In genomic region chr15:49154359-49154758, GRCh38 we compare ENCODE assay signal across 8 cellular contexts. TPM values are rescaled to one million over a fixed set of nuclear protein-coding genes. Genes with fewer than 3 reads are reported as not detected.
DNase-seq lines count a peak whose midpoint lies in the region; ATAC-seq and TF ChIP-seq lines count a peak whose summit lies in the region.

No MANE protein-coding gene starts in this region.

- no peak for TF ChIP-seq CTCF in CD8-positive, alpha-beta T cell (IDR thresholded peaks at IDR 0.05)
- TF ChIP-seq CTCF in OCI-LY1 (IDR thresholded peaks at IDR 0.05; ENCODE audit: low read length) = no peak
- TF ChIP-seq CTCF in endodermal cell (conservative IDR thresholded peaks at IDR 0.05) = no peak
- no peak for TF ChIP-seq CTCF in osteoblast (IDR thresholded peaks at IDR 0.05; ENCODE audit: extremely low read depth, low read depth, low read length)

- peaks cover 36% of the 10 kb centered on the region for H3K4me1 ChIP-seq in CD8-positive, alpha-beta T cell (ENCODE audit: insufficient read depth, low read length)
- H3K4me1 ChIP-seq in OCI-LY1 (ENCODE audit: insufficient read depth, low read length, severe bottlenecking) = peaks cover 33% of the 10 kb centered on the region
- no peaks in the 10 kb centered on the region for H3K4me1 ChIP-seq in endodermal cell (ENCODE audit: control insufficient read depth, insufficient read depth, low read length)
- peaks cover 23% of the 10 kb centered on the region for H3K4me1 ChIP-seq in osteoblast (ENCODE audit: insufficient read depth, low read length)

- no peaks in the 10 kb centered on the region for H3K9me2 ChIP-seq in OCI-LY1 (ENCODE audit: low read depth, low read length)

- peaks cover 2% of the 10 kb centered on the region; the same call in 1 of the 2 replicates for H4K20me1 ChIP-seq in OCI-LY1 (ENCODE audit: insufficient read depth, low read length)
- peaks cover 16% of the 10 kb centered on the region for H4K20me1 ChIP-seq in osteoblast (ENCODE audit: insufficient read depth, low read length)

- no peaks in the 10 kb centered on the region for H3K9me3 Mint-ChIP-seq in CD8-positive, alpha-beta T cell
- no peaks in the 10 kb centered on the region for H3K9me3 Mint-ChIP-seq in endodermal cell

- H2AFZ ChIP-seq in OCI-LY1 (ENCODE audit: low read length) (no peak overlapping the region), osteoblast (ENCODE audit: low read length) (no peak overlapping the region)

- peak overlapping the region; percentile 98 for H3K27ac Mint-ChIP-seq in CD8-positive, alpha-beta T cell
- peak overlapping the region; percentile 98 for H3K27ac Mint-ChIP-seq in endodermal cell

- peaks cover 66% of the 10 kb centered on the region for H3K79me2 ChIP-seq in OCI-LY1 (ENCODE audit: insufficient read depth, low read length)
- peaks cover 89% of the 10 kb centered on the region for H3K79me2 ChIP-seq in osteoblast (ENCODE audit: insufficient read depth, low read length)

- intact Hi-C loops in CD8-positive, alpha-beta T cell (cut with DNase I, micrococcal nuclease) = loop anchor here (2.0 to 10.0 kb wide), 4 partner anchors 108 to 1530 kb away; partner anchors contain the start of genes GABPB1 (in 1 of the 2), SECISBP2L (in 1 of the 2), TRPM7 (in 1 of the 2) and USP8 (in 1 of the 2)

- H3K27me3 Mint-ChIP-seq in CD8-positive, alpha-beta T cell (ENCODE audit: low read depth) = no peaks in the 10 kb centered on the region
- no peaks in the 10 kb centered on the region for H3K27me3 Mint-ChIP-seq in endodermal cell (ENCODE audit: insufficient read depth)

- peak overlapping the region; percentile 83 for H3K27ac ChIP-seq in CD8-positive, alpha-beta T cell (ENCODE audit: low read depth, low read length)
- H3K27ac ChIP-seq in OCI-LY1 (ENCODE audit: low read depth, low read length, poor library complexity, severe bottlenecking) = no peak overlapping the region
- H3K27ac ChIP-seq in endodermal cell (ENCODE audit: low read depth, low read length) = no peak overlapping the region
- H3K27ac ChIP-seq in osteoblast (ENCODE audit: low read depth, low read length) = peak overlapping the region; percentile 97

- no peaks in the 10 kb centered on the region for H3K36me3 ChIP-seq in CD8-positive, alpha-beta T cell (ENCODE audit: insufficient read depth, low read length)
- H3K36me3 ChIP-seq in OCI-LY1 (ENCODE audit: insufficient read depth, low read length) = peaks cover 15% of the 10 kb centered on the region
- H3K36me3 ChIP-seq in endodermal cell (ENCODE audit: control insufficient read depth, insufficient read depth, low read length) = no peaks in the 10 kb centered on the region
- no peaks in the 10 kb centered on the region for H3K36me3 ChIP-seq in osteoblast (ENCODE audit: insufficient read depth, low read length)

- no peaks in the 10 kb centered on the region for H3K27me3 ChIP-seq in CD8-positive, alpha-beta T cell (ENCODE audit: insufficient read depth, low read length)
- H3K27me3 ChIP-seq in OCI-LY1 (ENCODE audit: insufficient read depth, low read length) (no peaks in the 10 kb centered on the region), endodermal cell (ENCODE audit: control insufficient read depth, insufficient read depth, low read length, poor library complexity, severe bottlenecking) (no peaks in the 10 kb centered on the region), osteoblast (ENCODE audit: insufficient read depth, low read length) (no peaks in the 10 kb centered on the region)

- no peaks in the 10 kb centered on the region for H3K9me3 ChIP-seq in CD8-positive, alpha-beta T cell (ENCODE audit: low read length)
- H3K9me3 ChIP-seq in OCI-LY1 (ENCODE audit: low read length) (no peaks in the 10 kb centered on the region), endodermal cell (ENCODE audit: control insufficient read depth, low read length) (no peaks in the 10 kb centered on the region), osteoblast (ENCODE audit: low read depth, low read length) (no peaks in the 10 kb centered on the region)

- peaks cover 14% of the 10 kb centered on the region for H3K36me3 Mint-ChIP-seq in CD8-positive, alpha-beta T cell
- H3K36me3 Mint-ChIP-seq in endodermal cell (ENCODE audit: low read depth) = no peaks in the 10 kb centered on the region

- CTCF ChIA-PET in CD8-positive, alpha-beta T cell (lab: Charles Lee) = interaction anchor here (1.2 kb wide), 1 partner anchor 9 kb away, joined by 4 read pairs; no protein-coding TSS in a partner anchor

- H3K4me1 Mint-ChIP-seq in CD8-positive, alpha-beta T cell (ENCODE audit: low read depth) = peaks cover 61% of the 10 kb centered on the region
- peaks cover 14% of the 10 kb centered on the region for H3K4me1 Mint-ChIP-seq in endodermal cell

- 0 out of 2 replicates have a peak, but pooled peaks cover 5% of the 10 kb centered on the region for H3F3A ChIP-seq in OCI-LY1 (ENCODE audit: insufficient read depth, low read length)

- peak overlapping the region; percentile 96 for H3K9ac ChIP-seq in OCI-LY1 (ENCODE audit: low read length)
- H3K9ac ChIP-seq in endodermal cell (ENCODE audit: extremely low read depth, low read length, poor library complexity, severe bottlenecking) = peak overlapping the region; percentile 85

- H3K4me3 ChIP-seq in CD8-positive, alpha-beta T cell (ENCODE audit: low read depth, low read length) = peak overlapping the region; percentile 83
- H3K4me3 ChIP-seq in OCI-LY1 (ENCODE audit: low read depth, low read length, poor library complexity, severe bottlenecking) (peak overlapping the region; percentile 94), endodermal cell (ENCODE audit: low read length) (peak overlapping the region; percentile 99), osteoblast (ENCODE audit: insufficient read depth, low read length) (peak overlapping the region; percentile 86)

- H3K4me2 ChIP-seq in OCI-LY1 (ENCODE audit: low read length) (peak overlapping the region; percentile 98), osteoblast (ENCODE audit: insufficient read depth, low read length) (peak overlapping the region; percentile 87)

- POLR2A ChIA-PET in CD8-positive, alpha-beta T cell (lab: Charles Lee) = interaction anchor here (0.7 to 2.9 kb wide), 4 partner anchors 16 to 469 kb away, joined by 4 to 27 read pairs (median 10); partner anchors contain the start of genes DTWD1, EID1, FAM227B and GALK2

- WGBS in endodermal cell (ENCODE audit: insufficient coverage in 1 of 2, insufficient read length in 1 of 2), 2 experiments = 31 to 35% methylated on average over 5 to 8 of the region's 8 CpGs

- ATAC-seq in CD8-positive, alpha-beta T cell = no peak

- H3K4me3 Mint-ChIP-seq in CD8-positive, alpha-beta T cell = peak overlapping the region; percentile 99
- peak overlapping the region; percentile 99 for H3K4me3 Mint-ChIP-seq in endodermal cell

- DNase-seq in CD8-positive, alpha-beta T cell = no peak
- DNase-seq in endodermal cell = no peak
- DNase-seq in osteoblast (ENCODE audit: insufficient read length, low spot score, missing footprints) = no peak
- no peak for DNase-seq in kidney glomerular epithelial cell (lab: John Stamatoyannopoulos, UW)
- DNase-seq in SKM-1 (lab: John Stamatoyannopoulos, UW; ENCODE audit: unreplicated experiment) = no peak
- DNase-seq in NK-92 treated with Interleukin-12 subunit alpha and Interleukin-12 subunit beta, amount 100 ng/mL, for 24 hours (lab: John Stamatoyannopoulos, UW) = no peak
- no peak for DNase-seq in NCI-H82 treated with DMSO at 0.1 percent for 48 hours (lab: John Stamatoyannopoulos, UW; ENCODE audit: unreplicated experiment)

RNA-seq across cellular contexts. Expression of gene COPS2, which starts 1.0 kb away (rescaled TPM):
- total RNA-seq in CD8-positive, alpha-beta T cell = 100 to 1,000 TPM; 147 to 159 TPM
- total RNA-seq in endodermal cell = 10 to 100 TPM; 57.1 to 60.9 TPM
- polyA plus RNA-seq in endodermal cell (2013, experiment 1 of 2) = 93.3 TPM
- 95.2 TPM for polyA plus RNA-seq in endodermal cell (2013, experiment 2 of 2)
- 101 and 104 TPM in 2 replicates for total RNA-seq in osteoblast

RNA-seq across cellular contexts. Expression of gene GALK2, which starts 15.7 kb away (rescaled TPM):
- total RNA-seq in CD8-positive, alpha-beta T cell = 10 to 100 TPM in 1 of 2 experiments, 1 to 10 TPM in 1; 7.7 to 10.7 TPM
- 10 to 100 TPM; 13.4 to 19.1 TPM for total RNA-seq in endodermal cell
- polyA plus RNA-seq in endodermal cell (2013, experiment 1 of 2) = 14.5 TPM
- 13.2 TPM for polyA plus RNA-seq in endodermal cell (2013, experiment 2 of 2)
- 44.2 and 53.0 TPM in 2 replicates for total RNA-seq in osteoblast

Comparison
In these comparisons a context has a peak if more than half of its experiments do, and no peak if none do; other contexts are left out.
1. H3K27ac ChIP-seq: peak in CD8-positive, alpha-beta T cell (single experiment) and osteoblast (single experiment); none in OCI-LY1 (single experiment) and endodermal cell (single experiment).
2. Peak in every context shown above with its lines, with median percentiles within 50 percentile points of each other: H3K4me3 ChIP-seq.